Comparison of ENCODE assay signal across 8 cellular contexts in genomic region chr11:102451693-102452460, GRCh38. TPM values are rescaled to one million over a fixed set of nuclear protein-coding genes. Genes with fewer than 3 reads are reported as not detected.
DNase-seq lines count a peak whose midpoint lies in the region; TF ChIP-seq lines count a peak whose summit lies in the region.

No MANE protein-coding gene starts in this region.

- H3K27ac ChIP-seq in H9 (ENCODE audit: insufficient read length, low read depth, low read length), result no peak overlapping the region

- H3K36me3 Mint-ChIP-seq in H9 (ENCODE audit: insufficient read depth in 1 of 3, low read depth in 3 of 3), result peaks cover 1 to 10% (median 10%) of the 10 kb centered on the region in 3 experiments; a peak in 5 of 7 replicates

- no peak overlapping the region for H2BK15ac ChIP-seq in H9 (ENCODE audit: low read depth, low read length)

- peak overlapping the region; percentile 83 for H3K4me2 ChIP-seq in H9 (ENCODE audit: insufficient read depth, insufficient read length, low read length)

- no peak for TF ChIP-seq CTCF in H9 (conservative IDR thresholded peaks at IDR 0.05)

- H3K9me3 ChIP-seq in H9 (ENCODE audit: control insufficient read depth, low read depth, low read length), result no peaks in the 10 kb centered on the region

- peaks cover 7% of the 10 kb centered on the region; the same call in 1 of the 2 replicates for H3K27me3 ChIP-seq in H9 (ENCODE audit: insufficient read depth, low read length)

- peaks cover 3% of the 10 kb centered on the region for H3K4me1 ChIP-seq in H9 (ENCODE audit: insufficient read depth, low read length)

- no peak overlapping the region for H3K23ac ChIP-seq in H9 (ENCODE audit: insufficient read length, low read depth, low read length)

- no peak overlapping the region for H3K56ac ChIP-seq in H9 (ENCODE audit: insufficient read length, low read depth, low read length)

- peaks cover 3% of the 10 kb centered on the region for H3K79me1 ChIP-seq in H9 (ENCODE audit: insufficient read depth, low read depth, low read length, poor library complexity, severe bottlenecking)

- no peaks in the 10 kb centered on the region for H3K79me2 ChIP-seq in H9 (ENCODE audit: insufficient read depth, low read length)

- no peak overlapping the region for H3T11ph ChIP-seq in H9 (ENCODE audit: low read length)

- H2BK12ac ChIP-seq in H9 (ENCODE audit: insufficient read length, low read depth, low read length), result no peak overlapping the region

- H2BK20ac ChIP-seq in H9 (ENCODE audit: low read depth, low read length, poor library complexity, severe bottlenecking), result no peak overlapping the region

- WGBS in H9 (ENCODE audit: extremely low coverage, insufficient read length, low lambda C conversion rate), result no CpG with 5 or more reads among the region's 55 CpGs

- H4K20me1 ChIP-seq in H9 (ENCODE audit: control insufficient read depth, insufficient read depth, insufficient read length), result no peaks in the 10 kb centered on the region

- H2AFZ ChIP-seq in H9 (ENCODE audit: low read length), result no peak overlapping the region

- peak overlapping the region; percentile 90 for H4K91ac ChIP-seq in H9 (ENCODE audit: insufficient read length, low read depth, low read length)

- H3K27me3 Mint-ChIP-seq in H9 (ENCODE audit: low read depth), result peaks cover 64% of the 10 kb centered on the region

- no peaks in the 10 kb centered on the region; a peak in 1 of 5 replicates for H3K9me3 Mint-ChIP-seq in H9

- H3K4ac ChIP-seq in H9 (ENCODE audit: low read depth, low read length), result no peak overlapping the region; the same call in 1 of the 2 replicates

- no peak overlapping the region for H2AK5ac ChIP-seq in H9 (ENCODE audit: insufficient read length, low read length)

- DNase-seq in H9 (peak; percentile 56), M059J (ENCODE audit: low read depth) (peak; percentile 69), T-helper 1 cell (peak; percentile 55 to 93 (median 66)), anterior cingulate cortex (lab: John Stamatoyannopoulos, UW) (peak in 45 of 58 donors; percentile 11 to 74 (median 48)), iPS DF 19.7 (ENCODE audit: low read depth, low spot score) (peak; percentile 17), skeletal muscle cell (ENCODE audit: low read depth) (no peak), epidermal melanocyte (ENCODE audit: insufficient read length, low spot score) (no peak)

- H3K18ac ChIP-seq in H9 (ENCODE audit: insufficient read length, low read depth, low read length), result peak overlapping the region; percentile 84

- H3K4me3 ChIP-seq in GM08714 (ENCODE audit: low read length) (peak overlapping the region; percentile 75), skeletal muscle cell (ENCODE audit: low read depth, low read length) (peak overlapping the region; percentile 88)

- H3K4me1 Mint-ChIP-seq in H9, result peaks cover 52% of the 10 kb centered on the region in 2 experiments

- H3K14ac ChIP-seq in H9 (ENCODE audit: insufficient read depth, low read length), result peak overlapping the region; percentile 96

- no peak overlapping the region for H2BK5ac ChIP-seq in H9 (ENCODE audit: insufficient read length, low read length)

- H4K5ac ChIP-seq in H9 (ENCODE audit: insufficient read length, low read depth, low read length), result peak overlapping the region; percentile 25

- peak overlapping the region; percentile 82 for H3K9ac ChIP-seq in H9 (ENCODE audit: extremely low read depth, insufficient read length, low read length)

- peak overlapping the region; percentile 92 to 96 for H3K4me3 Mint-ChIP-seq in H9

- H3K27ac Mint-ChIP-seq in H9, result peak overlapping the region in 2 of 3 experiments; percentile 53 to 85; a peak in 3 of 7 replicates

- peak overlapping the region; percentile 50 for H2BK120ac ChIP-seq in H9 (ENCODE audit: low read depth, low read length, poor library complexity, severe bottlenecking)

- peaks cover 17% of the 10 kb centered on the region for H3K23me2 ChIP-seq in H9 (ENCODE audit: insufficient read length, low read depth, low read length, poor library complexity, severe bottlenecking)

- H4K8ac ChIP-seq in H9 (replicated peaks; ENCODE audit: insufficient read length, low read depth, low read length), result no peak overlapping the region

RNA-seq across cellular contexts. Expression of gene TMEM123, which starts 0.7 kb away (rescaled TPM):
- total RNA-seq in H9 (2021), result 76.7 and 77.8 TPM in 2 replicates
- 225 and 258 TPM in 2 replicates for total RNA-seq in M059J (2014; rRNA removed; shearing (Covaris generic))

Comparison
In these comparisons a context has a peak if more than half of its experiments do, and no peak if none do; other contexts are left out.
1. DNase-seq: peak in H9 (single experiment), M059J (single experiment), T-helper 1 cell (5 of 5), anterior cingulate cortex (45 of 58) and iPS DF 19.7 (single experiment); none in skeletal muscle cell (single experiment) and epidermal melanocyte (single experiment).